9 cellular contexts compared by ENCODE assay signal in genomic region chr5:177116631-177117373, GRCh38.
A peak's percentile ranks its signal among the peaks of the same experiment; 100 is the strongest.
DNase-seq lines count a peak whose midpoint lies in the region; ATAC-seq and TF ChIP-seq lines count a peak whose summit lies in the region.
"Had no signal": no experiment of that assay in that cellular context is flagged by ENCODE, and none has a peak within 500 bp of the region (broad histone marks: within the 10 kb centered on the region; RNA-seq: fewer than 3 reads in every experiment).

No MANE protein-coding gene starts in this region.

- no peak for TF ChIP-seq CTCF in GM20000 (IDR thresholded peaks at IDR 0.05; ENCODE audit: extremely low read depth, missing control alignments)

- H3K27me3 ChIP-seq in layer of hippocampus (ENCODE audit: control insufficient read depth, insufficient read depth, low read length), result no peaks in the 10 kb centered on the region

- ATAC-seq in HG03520 (IDR thresholded peaks at IDR 0.05; ENCODE audit: unreplicated experiment), result no peak
- ATAC-seq: Panc1 had no signal

- POLR2A ChIA-PET in HEK293T (lab: Yijun Ruan, JAX), result interaction anchor here (1.0 kb wide), 1 partner anchor 134 kb away, joined by 3 read pairs; no protein-coding TSS in a partner anchor

- CTCF ChIA-PET in HEK293T (lab: Yijun Ruan, JAX), result interaction anchor here (0.7 kb wide), 1 partner anchor 10 kb away, joined by 3 read pairs; no protein-coding TSS in a partner anchor

- peak overlapping the region; percentile 35 for H3K27ac ChIP-seq in layer of hippocampus (ENCODE audit: low read depth, low read length)

- DNase-seq in GM20000 (ENCODE audit: low spot score) (peak; percentile 73), HEK293T (ENCODE audit: extremely low spot score) (no peak), NCI-H1092 treated with DMSO at 0.1 percent for 48 hours (lab: John Stamatoyannopoulos, UW) (no peak)
- DNase-seq in activated CD4-positive, alpha-beta T cell treated with anti-CD3 and anti-CD28 coated beads for 1 hour, result peak; percentile 72
- DNase-seq in central memory CD4-positive, alpha-beta T cell, result peak; percentile 77
- DNase-seq in stimulated activated CD4-positive, alpha-beta T cell treated with anti-CD3 and anti-CD28 coated beads, Interleukin-1b, Interleukin-23, amount 100 ng/mL, for 4 hours (ENCODE audit: low read depth in 2 of 2), result peak; percentile 75

TF ChIP-seq in HEK293T, 16 proteins besides CTCF, POLR2A, EP300 and RAD21:
- TF ChIP-seq FOXA1 (IDR thresholded peaks at IDR 0.05) (no peak), ZNF384 (IDR thresholded peaks at IDR 0.05) (no peak), NFRKB (IDR thresholded peaks at IDR 0.05) (no peak), FOXM1 (IDR thresholded peaks at IDR 0.05; ENCODE audit: borderline replicate concordance) (no peak)
TF ChIP-seq in HEK293T: peak in this region for 0.

Comparison
In these comparisons a context has a peak if more than half of its experiments do, and no peak if none do; other contexts are left out.
1. DNase-seq: peak in GM20000 (single experiment), activated CD4-positive, alpha-beta T cell treated with anti-CD3 and anti-CD28 coated beads for 1 hour (single experiment), central memory CD4-positive, alpha-beta T cell (single experiment) and stimulated activated CD4-positive, alpha-beta T cell treated with anti-CD3 and anti-CD28 coated beads, Interleukin-1b, Interleukin-23, amount 100 ng/mL, for 4 hours (2 of 2); none in HEK293T (single experiment) and NCI-H1092 treated with DMSO at 0.1 percent for 48 hours (single experiment).